Comparison of ENCODE assay signal across 27 cellular contexts in the genomic region with DNA sequence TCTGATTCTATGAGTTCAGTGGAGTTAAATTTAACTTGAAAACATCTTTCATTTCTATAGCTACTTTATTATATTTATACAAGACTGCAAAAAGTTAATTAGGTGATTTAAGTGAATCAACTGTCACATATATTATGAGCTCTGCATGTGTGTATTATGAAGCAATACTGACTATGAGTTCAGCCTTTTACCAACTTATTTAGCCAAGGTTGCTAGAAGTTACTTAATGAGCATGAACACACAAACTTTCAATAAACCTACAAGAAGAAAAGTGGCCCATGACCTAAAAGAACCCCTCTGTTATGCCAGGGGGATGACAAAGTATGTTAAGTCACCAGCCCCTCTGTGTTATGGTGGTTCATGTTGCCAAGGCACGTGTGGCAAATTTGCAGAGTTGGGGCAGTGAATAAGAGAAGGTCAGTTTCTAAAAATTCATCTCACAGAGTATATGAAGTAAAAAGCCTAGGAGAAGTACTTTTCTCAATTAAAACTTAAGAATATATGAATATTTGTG.
A peak's percentile ranks its signal among the peaks of the same experiment; 100 is the strongest.
DNase-seq lines count a peak whose midpoint lies in the region; ATAC-seq, FAIRE-seq and TF ChIP-seq lines count a peak whose summit lies in the region.
"Had no signal": no experiment of that assay in that cellular context is flagged by ENCODE, and none has a peak within 500 bp of the region (broad histone marks: within the 10 kb centered on the region; RNA-seq: fewer than 3 reads in every experiment).

No MANE protein-coding gene starts in this region.

- intact Hi-C loops in IMR-90 (cut with micrococcal nuclease): loop anchor here (5.0 to 10.0 kb wide), 2 partner anchors 300 to 478 kb away; no protein-coding TSS in a partner anchor

- CTCF ChIA-PET in A549 (lab: Yijun Ruan, JAX): no interaction called here
- CTCF ChIA-PET in IMR-90 (lab: Yijun Ruan, JAX): no interaction called here

- in situ Hi-C loops in IMR-90 (cut with MboI; ENCODE audit: low sequenced_read_pairs): loop anchor here (25.0 kb wide), 1 partner anchor 475 kb away; no protein-coding TSS in a partner anchor

- POLR2A ChIA-PET in A549 (lab: Yijun Ruan, JAX): no interaction called here
- POLR2A ChIA-PET in IMR-90 (lab: Charles Lee; ENCODE audit: unreplicated experiment): no interaction called here

- H2BK20ac ChIP-seq in IMR-90 (ENCODE audit: low read depth, low read length): peak overlapping the region; percentile 21; the same call in 1 of the 2 replicates

- peak; percentile 72 for FAIRE-seq in A549 (lab: Jason Lieb, UNC)
- FAIRE-seq: G401.6, keratinocyte had no signal

- H4K5ac ChIP-seq in IMR-90 (ENCODE audit: low read depth, low read length): no peak overlapping the region

- no peaks in the 10 kb centered on the region for H3K79me1 ChIP-seq in IMR-90 (ENCODE audit: low read depth in 1 of 2, low read length in 2 of 2)

- no peak for DNase-seq in A549 (ENCODE audit: low read depth in 1 of 2, low spot score in 1 of 2)
- DNase-seq in IMR-90: no peak
- DNase-seq in SIG-M5 (lab: John Stamatoyannopoulos, UW): peak; percentile 49
- peak; percentile 38 for DNase-seq in choroid plexus epithelial cell (ENCODE audit: low read depth)
- no peak for DNase-seq in BE2C
- no peak for DNase-seq in NK-92 treated with Interleukin-12 subunit alpha and Interleukin-12 subunit beta, amount 100 ng/mL, for 24 hours (lab: John Stamatoyannopoulos, UW)
- DNase-seq in HuH-7 (ENCODE audit: low spot score): no peak
- DNase-seq in NCI-H2107 (lab: John Stamatoyannopoulos, UW): no peak
- DNase-seq: activated CD4-positive, alpha-beta T cell treated with anti-CD3 and anti-CD28 coated beads, Interleukin-2, amount 50 U/mL, for 1 hour; activated naive CD4-positive, alpha-beta T cell; activated T-cell treated with anti-CD3 and anti-CD28 coated beads, Interleukin-2, amount 50 U/mL, for 48 hours; adrenal gland; DMS53; effector CD4-positive, alpha-beta T cell; naive thymus-derived CD8-positive, alpha-beta T cell; NCI-H1092 treated with DMSO at 0.1 percent for 48 hours; NCI-H1930; NCI-H526 treated with DMSO at 0.1 percent for 48 hours; occipital lobe; RPMI8226; stomach had no signal

- TF ChIP-seq CTCF in A549 (IDR thresholded peaks at IDR 0.05): no peak
- TF ChIP-seq CTCF in IMR-90 (conservative IDR thresholded peaks at IDR 0.05; ENCODE audit: low read depth, low read length): no peak
- no peak for TF ChIP-seq CTCF in choroid plexus epithelial cell (conservative IDR thresholded peaks at IDR 0.05; ENCODE audit: low read depth, low read length)
- TF ChIP-seq CTCF in BE2C (IDR thresholded peaks at IDR 0.05; ENCODE audit: low read depth, low read length): no peak

- peak overlapping the region; percentile 9; the same call in 1 of the 3 replicates for H2BK15ac ChIP-seq in IMR-90 (ENCODE audit: low read depth, low read length)

- H3K27me3 ChIP-seq in IMR-90 (ENCODE audit: control insufficient read depth, insufficient read depth, low read length) (no peaks in the 10 kb centered on the region), BE2C (no peaks in the 10 kb centered on the region; the same call in 1 of the 2 replicates)
- H3K27me3 ChIP-seq: adrenal gland, stomach, tibial nerve had no signal

- no peak for TF ChIP-seq POLR2A in A549 (IDR thresholded peaks at IDR 0.05; ENCODE audit: low read length)
- no peak for TF ChIP-seq POLR2A in IMR-90 (IDR thresholded peaks at IDR 0.05; ENCODE audit: low read depth, low read length)

- TF ChIP-seq RAD21 in A549 (conservative IDR thresholded peaks at IDR 0.05 in 1 of 2, IDR thresholded peaks at IDR 0.05 in 1 of 2) (no peak), IMR-90 (IDR thresholded peaks at IDR 0.05; ENCODE audit: low read length) (no peak)

- H2AK9ac ChIP-seq in IMR-90 (replicated peaks; ENCODE audit: low read depth, low read length, poor library complexity): no peak overlapping the region

- H2AFZ ChIP-seq in IMR-90 (replicated peaks; ENCODE audit: low read length, poor library complexity): no peak overlapping the region

- H3K27ac ChIP-seq in A549 (peak overlapping the region; percentile 81 to 90), IMR-90 (ENCODE audit: insufficient read depth, low read length) (no peak overlapping the region)
- H3K27ac ChIP-seq: 22Rv1, adrenal gland, epithelial cell of prostate, skin epidermis, stomach, tibial nerve had no signal

- ATAC-seq in A549: no peak
- ATAC-seq in IMR-90 (ENCODE audit: low read depth): no peak
- ATAC-seq: naive thymus-derived CD8-positive, alpha-beta T cell had no signal

- H3K4me3 ChIP-seq in A549 (no peak overlapping the region), IMR-90 (ENCODE audit: insufficient read depth, low read depth, low read length) (no peak overlapping the region), choroid plexus epithelial cell (ENCODE audit: low read depth, low read length) (no peak overlapping the region), BE2C (ENCODE audit: low read depth, low read length) (no peak overlapping the region)
- H3K4me3 ChIP-seq: adrenal gland, skin epidermis, stomach, tibial nerve had no signal

- H3K9ac ChIP-seq in IMR-90 (ENCODE audit: low read depth, low read length): no peak overlapping the region

- peak overlapping the region; percentile 73; the same call in 1 of the 2 replicates for H2BK120ac ChIP-seq in IMR-90 (ENCODE audit: low read depth, low read length)

- no peaks in the 10 kb centered on the region for H4K20me1 ChIP-seq in IMR-90 (ENCODE audit: insufficient read depth, low read length)

- peaks cover 57% of the 10 kb centered on the region for H3K4me1 ChIP-seq in A549
- H3K4me1 ChIP-seq in IMR-90 (ENCODE audit: control insufficient read depth, insufficient read depth, low read length): peaks cover 6% of the 10 kb centered on the region
- H3K4me1 ChIP-seq in BE2C: no peaks in the 10 kb centered on the region
- H3K4me1 ChIP-seq: stomach, tibial nerve had no signal

- 0 out of 3 replicates have a peak, but pooled peaks cover 2% of the 10 kb centered on the region for H3K9me3 ChIP-seq in A549
- no peaks in the 10 kb centered on the region for H3K9me3 ChIP-seq in IMR-90 (ENCODE audit: control insufficient read depth, insufficient read depth, low read length)
- no peaks in the 10 kb centered on the region for H3K9me3 ChIP-seq in BE2C
- H3K9me3 ChIP-seq: stomach, tibial nerve had no signal

- dilution Hi-C loops in IMR-90 (cut with HindIII; ENCODE audit: low sequenced_read_pairs, unreplicated experiment): no loop called here

- TF ChIP-seq EP300 in A549 (IDR thresholded peaks at IDR 0.05): no peak

- no peak overlapping the region; the same call in 1 of the 2 replicates for H3K23ac ChIP-seq in IMR-90 (ENCODE audit: low read depth, low read length)

- no TSS peak for BruUV-seq in IMR-90 (replicated peaks; lab: Mats Ljungman, UMichigan)

- H3K4ac ChIP-seq in IMR-90 (ENCODE audit: low read depth, low read length): peak overlapping the region; percentile 70; the same call in 1 of the 2 replicates

- 0% methylated on average over 1 of the region's 1 CpG for WGBS in A549 (ENCODE audit: missing lambda C conversion rate)
- no CpG with 5 or more reads among the region's 1 CpG for WGBS in IMR-90 (ENCODE audit: extremely low coverage in 2 of 2, insufficient read length in 1 of 2), 2 experiments

- no peak overlapping the region for H3K14ac ChIP-seq in IMR-90 (replicated peaks; ENCODE audit: low read depth, low read length)

- H3K56ac ChIP-seq in IMR-90 (ENCODE audit: extremely low read depth, insufficient read depth, low read length): no peak overlapping the region

- H4K8ac ChIP-seq in IMR-90 (ENCODE audit: low read depth in 2 of 2, low read length in 2 of 2): 0 out of 4 replicates have a peak overlapping the region, but pooled peaks of 1 of the 2 experiments have one; percentile 21

- H3K18ac ChIP-seq in IMR-90 (ENCODE audit: low read depth, low read length): peak overlapping the region; percentile 77; the same call in 1 of the 2 replicates

- H3K36me3 ChIP-seq in IMR-90 (ENCODE audit: control insufficient read depth, insufficient read depth, low read length): no peaks in the 10 kb centered on the region
- H3K36me3 ChIP-seq in BE2C: no peaks in the 10 kb centered on the region
- H3K36me3 ChIP-seq: adrenal gland, stomach, tibial nerve had no signal

- no peak overlapping the region for H2BK5ac ChIP-seq in IMR-90 (ENCODE audit: low read depth, low read length, poor library complexity, severe bottlenecking)

- H3K4me2 ChIP-seq in A549: no peak overlapping the region
- no peak overlapping the region for H3K4me2 ChIP-seq in IMR-90 (ENCODE audit: low read depth, low read length)

- peaks cover 5% of the 10 kb centered on the region for H3K9me1 ChIP-seq in IMR-90 (ENCODE audit: insufficient read depth, low read length)

- H4K91ac ChIP-seq in IMR-90 (ENCODE audit: insufficient read depth, low read depth, low read length): no peak overlapping the region

- H2AK5ac ChIP-seq in IMR-90 (ENCODE audit: low read depth, low read length): peak overlapping the region; percentile 29; the same call in 1 of the 2 replicates

TF ChIP-seq in A549, 52 proteins besides CTCF, POLR2A, EP300 and RAD21 (continues in another document):
- TF ChIP-seq, protein P1, sequence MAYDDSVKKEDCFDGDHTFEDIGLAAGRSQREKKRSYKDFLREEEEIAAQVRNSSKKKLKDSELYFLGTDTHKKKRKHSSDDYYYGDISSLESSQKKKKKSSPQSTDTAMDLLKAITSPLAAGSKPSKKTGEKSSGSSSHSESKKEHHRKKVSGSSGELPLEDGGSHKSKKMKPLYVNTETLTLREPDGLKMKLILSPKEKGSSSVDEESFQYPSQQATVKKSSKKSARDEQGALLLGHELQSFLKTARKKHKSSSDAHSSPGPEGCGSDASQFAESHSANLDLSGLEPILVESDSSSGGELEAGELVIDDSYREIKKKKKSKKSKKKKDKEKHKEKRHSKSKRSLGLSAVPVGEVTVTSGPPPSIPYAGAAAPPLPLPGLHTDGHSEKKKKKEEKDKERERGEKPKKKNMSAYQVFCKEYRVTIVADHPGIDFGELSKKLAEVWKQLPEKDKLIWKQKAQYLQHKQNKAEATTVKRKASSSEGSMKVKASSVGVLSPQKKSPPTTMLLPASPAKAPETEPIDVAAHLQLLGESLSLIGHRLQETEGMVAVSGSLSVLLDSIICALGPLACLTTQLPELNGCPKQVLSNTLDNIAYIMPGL (CRISPR knock-in tag; IDR thresholded peaks at IDR 0.05; ENCODE audit: borderline replicate concordance): no peak

TF ChIP-seq in IMR-90, 13 proteins besides CTCF, POLR2A, EP300 and RAD21:
- TF ChIP-seq CEBPB (IDR thresholded peaks at IDR 0.05; ENCODE audit: low read depth, low read length) (peak; percentile 67), RFX5 (IDR thresholded peaks at IDR 0.05; ENCODE audit: low read depth, low read length) (no peak)

Comparison
In these comparisons a context has a peak if more than half of its experiments do, and no peak if none do; other contexts are left out.
1. DNase-seq: peak in SIG-M5 (single experiment) and choroid plexus epithelial cell (single experiment); none in A549 (0 of 2), IMR-90 (single experiment), BE2C (single experiment), NK-92 treated with Interleukin-12 subunit alpha and Interleukin-12 subunit beta, amount 100 ng/mL, for 24 hours (single experiment), HuH-7 (single experiment) and NCI-H2107 (single experiment).